ENCODE assay signal across 8 cellular contexts in genomic region chr11:64246874-64247728, GRCh38. TPM values are rescaled to one million over a fixed set of nuclear protein-coding genes. Genes with fewer than 3 reads are reported as not detected.
DNase-seq lines count a peak whose midpoint lies in the region; ATAC-seq and TF ChIP-seq lines count a peak whose summit lies in the region.

Gene PPP1R14B, minus strand, starts transcription at chr11:64246943. Its CDS starts 270 bp downstream, at chr11:64246673.

- no peaks in the 10 kb centered on the region for H3K9me3 Mint-ChIP-seq in WTC11

- H3K4me1 ChIP-seq in DOHH2 (ENCODE audit: control insufficient read depth, low read length): peaks cover 62% of the 10 kb centered on the region
- peaks cover 54 to 69% (median 60%) of the 10 kb centered on the region in 3 donors for H3K4me1 ChIP-seq in skeletal muscle tissue (ENCODE audit: control insufficient read depth in 3 of 3, insufficient read depth in 3 of 3, low read length in 3 of 3)

- peaks cover 8% of the 10 kb centered on the region for H3K36me3 Mint-ChIP-seq in WTC11

- H3K27me3 ChIP-seq in DOHH2 (ENCODE audit: control insufficient read depth, low read length): no peaks in the 10 kb centered on the region
- H3K27me3 ChIP-seq in skeletal muscle tissue (ENCODE audit: control insufficient read depth in 3 of 3, insufficient read depth in 3 of 3, low read length in 3 of 3): no peaks in the 10 kb centered on the region

- H3F3A ChIP-seq in DOHH2 (ENCODE audit: control insufficient read depth, insufficient read depth): peaks cover 27% of the 10 kb centered on the region

- H3K36me3 ChIP-seq in DOHH2 (ENCODE audit: control insufficient read depth, low read length): peaks cover 38% of the 10 kb centered on the region
- peaks cover 4 to 12% (median 6%) of the 10 kb centered on the region in 3 donors for H3K36me3 ChIP-seq in skeletal muscle tissue (ENCODE audit: control insufficient read depth in 3 of 3, insufficient read depth in 3 of 3, low read length in 3 of 3)

- H3K79me2 ChIP-seq in DOHH2 (ENCODE audit: control insufficient read depth, low read length): peaks cover 44% of the 10 kb centered on the region

- H3K27ac ChIP-seq in DOHH2 (ENCODE audit: low read depth, low read length): peak within 1 kb of the TSS; percentile 85
- peak within 1 kb of the TSS; percentile 93 for H3K27ac ChIP-seq in skeletal muscle tissue (ENCODE audit: low read depth, low read length)

- H3K4me3 ChIP-seq in DOHH2 (ENCODE audit: low read length) (peak within 1 kb of the TSS; percentile 97), cardiac fibroblast (replicated peaks in 1 of 2; ENCODE audit: low read depth in 2 of 2, low read length in 2 of 2) (peak within 1 kb of the TSS; percentile 78 to 90), skeletal muscle tissue (ENCODE audit: low read length in 3 of 3) (peak within 1 kb of the TSS; percentile 95 to 97 (median 95))

- POLR2A ChIA-PET in WTC11 (lab: Charles Lee): interaction anchor here (0.8 to 1.7 kb wide), 5 partner anchors 21 to 328 kb away, joined by 3 to 7 read pairs (median 3); partner anchors contain the start of genes NUDT22 and TRPT1

- H3K9ac ChIP-seq in skeletal muscle tissue (ENCODE audit: low read depth in 1 of 3, low read length in 3 of 3): peak within 1 kb of the TSS; percentile 92 to 97 (median 95)

- H3K27ac Mint-ChIP-seq in WTC11: peak within 1 kb of the TSS; percentile 97

- H3K27me3 Mint-ChIP-seq in WTC11 (ENCODE audit: low read depth): no peaks in the 10 kb centered on the region

- peak within 1 kb of the TSS; percentile 88 for H3K4me3 Mint-ChIP-seq in WTC11

- peak; percentile 91 for DNase-seq in NCI-H345 (lab: John Stamatoyannopoulos, UW)
- peak; percentile 95 for DNase-seq in WTC11 (ENCODE audit: low spot score)
- peak; percentile 84 to 90 for DNase-seq in cardiac fibroblast (ENCODE audit: low read depth in 2 of 2)
- peak; percentile 88 for DNase-seq in iPS-NIHi7 (ENCODE audit: extremely low spot score)

- TF ChIP-seq CTCF in DOHH2 (IDR thresholded peaks at IDR 0.05; ENCODE audit: low read depth, low read length, poor library complexity, severe bottlenecking) (peak; percentile 32), WTC11 (IDR thresholded peaks at IDR 0.05) (no peak), cardiac fibroblast (IDR thresholded peaks at IDR 0.05; ENCODE audit: low read depth, low read length) (no peak)

- H3K4me2 ChIP-seq in DOHH2 (ENCODE audit: low read length): peak within 1 kb of the TSS; percentile 89

- H4K20me1 ChIP-seq in DOHH2 (ENCODE audit: control insufficient read depth, insufficient read depth, low read depth, low read length): no peaks in the 10 kb centered on the region

- H3K4me1 Mint-ChIP-seq in WTC11: peaks cover 50% of the 10 kb centered on the region

- H3K9me3 ChIP-seq in DOHH2 (ENCODE audit: control insufficient read depth, insufficient read depth, low read length) (no peaks in the 10 kb centered on the region), skeletal muscle tissue (ENCODE audit: control insufficient read depth in 3 of 3, low read length in 3 of 3) (no peaks in the 10 kb centered on the region)

- H3K9me2 ChIP-seq in DOHH2 (replicated peaks; ENCODE audit: control insufficient read depth, low read length): no peaks in the 10 kb centered on the region

- peak; percentile 45 for ATAC-seq in HG02884 (IDR thresholded peaks at IDR 0.05; ENCODE audit: unreplicated experiment)
- peak; percentile 55 for ATAC-seq in WTC11
- ATAC-seq in GM21528 (IDR thresholded peaks at IDR 0.05; ENCODE audit: low FRiP score, unreplicated experiment): no peak

- CTCF ChIA-PET in WTC11 (lab: Charles Lee): interaction anchor here (0.8 to 2.1 kb wide), 10 partner anchors 16 to 108 kb away, joined by 3 to 11 read pairs (median 5); partner anchors contain the start of genes CATSPERZ, ESRRA, NUDT22 and TRPT1

TF ChIP-seq in WTC11, 78 proteins besides CTCF, POLR2A, EP300 and RAD21 (continues in another document):
- TF ChIP-seq AR (CRISPR knock-in tag; IDR thresholded peaks at IDR 0.05): 0 out of 2 replicates have a peak, but pooled peaks have one; percentile 63
- 0 out of 2 replicates have a peak, but pooled peaks have one; percentile 20 for TF ChIP-seq USF2 (CRISPR knock-in tag; IDR thresholded peaks at IDR 0.05)
- TF ChIP-seq FOXP4 (CRISPR knock-in tag; IDR thresholded peaks at IDR 0.05): peak; percentile 55; the same call in 1 of the 2 replicates
- TF ChIP-seq MLX (CRISPR knock-in tag; IDR thresholded peaks at IDR 0.05): no peak
- 0 out of 2 replicates have a peak, but pooled peaks have one; percentile 16 for TF ChIP-seq NFYB (CRISPR knock-in tag; conservative IDR thresholded peaks at IDR 0.05; ENCODE audit: low read depth)
- peak; percentile 35; the same call in 1 of the 2 replicates for TF ChIP-seq IRF1 (CRISPR knock-in tag; IDR thresholded peaks at IDR 0.05)
- no peak for TF ChIP-seq E2F1 (CRISPR knock-in tag; IDR thresholded peaks at IDR 0.05)
- TF ChIP-seq FOXK1 (CRISPR knock-in tag; IDR thresholded peaks at IDR 0.05): 0 out of 2 replicates have a peak, but pooled peaks have one; percentile 14

RNA-seq across cellular contexts. Expression of gene PPP1R14B, which starts in this region (rescaled TPM):
- total RNA-seq in WTC11 (2021): 435 to 471 TPM (median 458 TPM) in 3 replicates
- 95.0 TPM for total RNA-seq in skeletal muscle tissue
